In genomic region chr3:134148534-134148933, GRCh38 we compare ENCODE assay signal across 22 cellular contexts.
"Had no signal": no experiment of that assay in that cellular context is flagged by ENCODE, and none has a peak within 500 bp of the region (broad histone marks: within the 10 kb centered on the region; RNA-seq: fewer than 3 reads in every experiment).

No MANE protein-coding gene starts in this region.

- DNase-seq: activated CD4-positive, alpha-beta T cell treated with anti-CD3 and anti-CD28 coated beads, Interleukin-2, amount 10 ng/mL, durations not matched to agents 24 days and 14 days; activated CD4-positive, CD25-positive, alpha-beta regulatory T cell; activated CD8-positive, alpha-beta T cell treated with anti-CD3 and anti-CD28 coated beads for 36 hours; activated naive CD4-positive, alpha-beta T cell treated with anti-CD3 and anti-CD28 coated beads for 36 hours; activated T-cell treated with anti-CD3 and anti-CD28 coated beads, Interleukin-2, amount 50 U/mL, for 4 hours; aorta; effector CD8-positive, alpha-beta T cell; kidney; left ventricle myocardium superior; mesendoderm; naive thymus-derived CD8-positive, alpha-beta T cell; stimulated activated CD4-positive, alpha-beta T cell treated with anti-CD3 and anti-CD28 coated beads, Interleukin-15, amount 100 ng/mL, for 24 hours; stimulated activated CD4-positive, alpha-beta T cell treated with anti-CD3 and anti-CD28 coated beads, Interleukin-2, amount 100 ng/mL, for 48 hours; stimulated activated naive CD8-positive, alpha-beta T cell treated with anti-CD3 and anti-CD28 coated beads, Interleukin-15, amount 100 ng/mL, for 72 hours; T-cell; T-helper 9 cell had no signal

- H3K9me3 ChIP-seq: esophagus muscularis mucosa, prostate gland, suprapubic skin had no signal

- H3K27ac ChIP-seq: esophagus muscularis mucosa, prostate gland, skin epidermis, suprapubic skin had no signal

- H3K4me1 Mint-ChIP-seq: activated CD4-positive, alpha-beta T cell treated with anti-CD3 and anti-CD28 coated beads, Interleukin-2, amount 10 ng/mL, durations not matched to agents 24 days and 14 days; stimulated activated naive CD8-positive, alpha-beta T cell treated with anti-CD3 and anti-CD28 coated beads, Interleukin-15, amount 100 ng/mL, for 72 hours had no signal

- H3K27me3 ChIP-seq: esophagus muscularis mucosa, suprapubic skin had no signal

- H3K36me3 ChIP-seq: prostate gland had no signal

- H3K4me3 Mint-ChIP-seq: activated CD4-positive, alpha-beta T cell treated with anti-CD3 and anti-CD28 coated beads, Interleukin-2, amount 10 ng/mL, durations not matched to agents 24 days and 14 days; activated CD8-positive, alpha-beta T cell treated with anti-CD3 and anti-CD28 coated beads for 36 hours; activated naive CD4-positive, alpha-beta T cell treated with anti-CD3 and anti-CD28 coated beads for 36 hours; activated T-cell treated with anti-CD3 and anti-CD28 coated beads, Interleukin-2, amount 50 U/mL, for 4 hours; dendritic cell treated with granulocyte-macrophage colony-stimulating factor and Interleukin-4, amounts not matched to agents 40 ng/mL and 50 ng/mL, for 4 days; naive thymus-derived CD8-positive, alpha-beta T cell; stimulated activated naive CD8-positive, alpha-beta T cell treated with anti-CD3 and anti-CD28 coated beads, Interleukin-15, amount 100 ng/mL, for 72 hours; T-cell had no signal

- H3K4me1 ChIP-seq: prostate gland had no signal

- H3K4me3 ChIP-seq: esophagus muscularis mucosa, prostate gland, skin epidermis, suprapubic skin had no signal

- ATAC-seq: activated CD8-positive, alpha-beta T cell treated with anti-CD3 and anti-CD28 coated beads for 36 hours; activated T-cell treated with anti-CD3 and anti-CD28 coated beads, Interleukin-2, amount 50 U/mL, for 4 hours; naive thymus-derived CD8-positive, alpha-beta T cell; right cardiac atrium; stimulated activated naive CD8-positive, alpha-beta T cell treated with anti-CD3 and anti-CD28 coated beads, Interleukin-15, amount 100 ng/mL, for 72 hours; T-cell had no signal

- H3K9me3 Mint-ChIP-seq: activated CD4-positive, alpha-beta T cell treated with anti-CD3 and anti-CD28 coated beads, Interleukin-2, amount 10 ng/mL, durations not matched to agents 24 days and 14 days; activated CD8-positive, alpha-beta T cell treated with anti-CD3 and anti-CD28 coated beads for 36 hours; activated naive CD4-positive, alpha-beta T cell treated with anti-CD3 and anti-CD28 coated beads for 36 hours; activated T-cell treated with anti-CD3 and anti-CD28 coated beads, Interleukin-2, amount 50 U/mL, for 4 hours; dendritic cell treated with granulocyte-macrophage colony-stimulating factor and Interleukin-4, amounts not matched to agents 40 ng/mL and 50 ng/mL, for 4 days; naive thymus-derived CD8-positive, alpha-beta T cell; stimulated activated naive CD8-positive, alpha-beta T cell treated with anti-CD3 and anti-CD28 coated beads, Interleukin-15, amount 100 ng/mL, for 72 hours; T-cell had no signal

- H3K27me3 Mint-ChIP-seq: activated CD4-positive, alpha-beta T cell treated with anti-CD3 and anti-CD28 coated beads, Interleukin-2, amount 10 ng/mL, durations not matched to agents 24 days and 14 days; activated CD8-positive, alpha-beta T cell treated with anti-CD3 and anti-CD28 coated beads for 36 hours; dendritic cell treated with granulocyte-macrophage colony-stimulating factor and Interleukin-4, amounts not matched to agents 40 ng/mL and 50 ng/mL, for 4 days; naive thymus-derived CD8-positive, alpha-beta T cell; stimulated activated naive CD8-positive, alpha-beta T cell treated with anti-CD3 and anti-CD28 coated beads, Interleukin-15, amount 100 ng/mL, for 72 hours; T-cell had no signal

- H3K27ac Mint-ChIP-seq: activated CD4-positive, alpha-beta T cell treated with anti-CD3 and anti-CD28 coated beads, Interleukin-2, amount 10 ng/mL, durations not matched to agents 24 days and 14 days; activated CD8-positive, alpha-beta T cell treated with anti-CD3 and anti-CD28 coated beads for 36 hours; activated naive CD4-positive, alpha-beta T cell treated with anti-CD3 and anti-CD28 coated beads for 36 hours; dendritic cell treated with granulocyte-macrophage colony-stimulating factor and Interleukin-4, amounts not matched to agents 40 ng/mL and 50 ng/mL, for 4 days; stimulated activated naive CD8-positive, alpha-beta T cell treated with anti-CD3 and anti-CD28 coated beads, Interleukin-15, amount 100 ng/mL, for 72 hours; T-cell had no signal
